Comparison of ENCODE assay signal across 23 cellular contexts in the genomic region with DNA sequence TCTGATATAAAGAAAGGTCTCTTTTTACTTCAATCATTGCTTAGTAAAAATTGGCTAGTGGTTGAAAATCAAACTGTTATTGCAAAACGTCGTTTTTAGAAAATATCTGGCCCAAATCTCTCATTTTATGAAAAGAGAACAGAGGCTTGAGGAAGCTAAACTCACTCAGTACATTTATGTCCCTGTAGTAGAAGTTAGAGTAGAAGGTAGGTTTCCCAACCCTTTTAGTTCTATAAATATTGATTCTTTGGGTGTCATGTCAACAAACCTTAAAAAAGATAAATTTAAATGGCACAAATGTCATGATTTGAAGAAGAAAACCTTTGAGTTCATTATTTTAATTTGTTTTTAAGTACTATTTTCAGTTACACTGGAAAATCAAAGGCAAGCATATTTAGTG.
"Had no signal": no experiment of that assay in that cellular context is flagged by ENCODE, and none has a peak within 500 bp of the region (broad histone marks: within the 10 kb centered on the region; RNA-seq: fewer than 3 reads in every experiment).

No MANE protein-coding gene starts in this region.

- H3K27ac ChIP-seq: coronary artery, dorsolateral prefrontal cortex, esophagus muscularis mucosa, foreskin keratinocyte, gastroesophageal sphincter, heart left ventricle, hepatocyte, left lung, lower lobe of right lung had no signal

- H3K27me3 ChIP-seq: dorsolateral prefrontal cortex, esophagus muscularis mucosa, foreskin keratinocyte, gastroesophageal sphincter, heart left ventricle, hepatocyte, left lung had no signal

- H3K9me3 ChIP-seq: esophagus muscularis mucosa, gastroesophageal sphincter, heart left ventricle, left lung, lower lobe of right lung, mucosa of descending colon had no signal

- ATAC-seq: foreskin keratinocyte, gastroesophageal sphincter, heart left ventricle, left colon, left lung, left ventricle myocardium superior, lower lobe of right lung, mucosa of descending colon had no signal

- H2AFZ ChIP-seq: hepatocyte had no signal

- H3K4me1 ChIP-seq: esophagus muscularis mucosa, foreskin keratinocyte, heart left ventricle, left lung, lower lobe of right lung had no signal

- H3K4me3 ChIP-seq: coronary artery, dorsolateral prefrontal cortex, esophagus muscularis mucosa, gastroesophageal sphincter, heart left ventricle, hepatocyte, left lung, lower lobe of right lung, mucosa of descending colon had no signal

- H3K79me2 ChIP-seq: hepatocyte had no signal

- H3K36me3 ChIP-seq: esophagus muscularis mucosa, gastroesophageal sphincter, heart left ventricle, left lung, lower lobe of right lung had no signal

- FAIRE-seq: colon, endothelial cell of umbilical vein, frontal cortex, keratinocyte had no signal

- H3K4me2 ChIP-seq: hepatocyte had no signal

- DNase-seq: dermis blood vessel endothelial cell; dorsolateral prefrontal cortex; effector CD4-positive, alpha-beta T cell; effector memory CD4-positive, alpha-beta T cell; foreskin keratinocyte; heart left ventricle; hypothalamus; immature natural killer cell; left colon; left lung; left ventricle myocardium superior; lower lobe of right lung; mesenchymal stem cell; mucosa of descending colon; naive B cell had no signal
